In the genomic region with DNA sequence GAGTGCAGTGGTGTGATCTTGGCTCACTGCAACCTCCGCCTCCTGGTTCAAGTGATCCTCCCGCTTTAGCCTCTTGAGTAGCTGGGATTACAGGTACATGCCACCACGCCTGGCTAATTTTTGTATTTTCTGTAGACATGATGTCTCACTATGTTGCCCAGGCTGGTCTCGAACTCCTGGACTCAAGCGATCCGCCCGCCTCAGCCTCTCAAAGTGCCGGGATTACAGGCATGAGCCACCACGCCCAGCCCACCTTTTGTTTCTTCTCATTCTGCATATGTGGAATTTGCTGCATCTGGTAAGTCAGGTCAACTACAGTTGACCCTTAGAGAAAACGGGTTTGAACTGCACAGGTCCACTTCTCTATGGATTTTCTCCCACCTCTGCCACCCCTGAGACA, we compare ENCODE assay signal across 6 cellular contexts.
DNase-seq lines count a peak whose midpoint lies in the region; ATAC-seq and TF ChIP-seq lines count a peak whose summit lies in the region.
"Not testable (repeated sequence)": the region's sequence is repeated elsewhere in the genome, so short reads cannot be mapped to it uniquely, and the experiment has no call there.

No MANE protein-coding gene starts in this region.

- ATAC-seq in GM23338: not testable (repeated sequence)

- not testable (repeated sequence) for H3K27me3 ChIP-seq in GM23338 (ENCODE audit: insufficient read depth); sigmoid colon

- not testable (repeated sequence) for H3K4me1 ChIP-seq in GM23338 (ENCODE audit: insufficient read depth)
- H3K4me1 ChIP-seq in sigmoid colon: peaks cover 0 to 15% (median 11%) of the 10 kb centered on the region in 4 donors

- not testable (repeated sequence) for H4K20me1 ChIP-seq in GM23338 (replicated peaks; ENCODE audit: insufficient read depth)

- not testable (repeated sequence) for H2AFZ ChIP-seq in GM23338

- not testable (repeated sequence) for TF ChIP-seq POLR2A in sigmoid colon (IDR thresholded peaks at IDR 0.05)

- not testable (repeated sequence) for H3K36me3 ChIP-seq in GM23338 (ENCODE audit: insufficient read depth); sigmoid colon

- not testable (repeated sequence) for TF ChIP-seq EP300 in sigmoid colon (IDR thresholded peaks at IDR 0.05)

- not testable (repeated sequence) for H3K4me3 Mint-ChIP-seq in GM23338

- DNase-seq in ELF-1 (ENCODE audit: low read depth, low spot score): peak; percentile 30
- DNase-seq in GM23338 (ENCODE audit: low spot score): peak; percentile 14
- DNase-seq in activated effector memory CD4-positive, alpha-beta T cell treated with anti-CD3 and anti-CD28 coated beads, Interleukin-2, amount 50 U/mL, for 16 hours: peak; percentile 12
- peak; percentile 60 for DNase-seq in cardiac septum (ENCODE audit: low spot score)
- peak; percentile 20 for DNase-seq in mesenteric fat pad (ENCODE audit: low spot score)
- peak; percentile 17 for DNase-seq in sigmoid colon

- H3K4me1 Mint-ChIP-seq in GM23338: not testable (repeated sequence)

- not testable (repeated sequence) for H3F3A ChIP-seq in GM23338 (replicated peaks; ENCODE audit: low read depth)

- not testable (repeated sequence) for H3K4me2 ChIP-seq in GM23338

- WGBS in sigmoid colon, 2 donors: 74 to 85% methylated on average over 10 of the region's 10 CpGs

- not testable (repeated sequence) for H3K27ac Mint-ChIP-seq in GM23338

- not testable (repeated sequence) for H3K9me3 ChIP-seq in sigmoid colon

- H3K9me2 ChIP-seq in GM23338 (ENCODE audit: insufficient read depth): not testable (repeated sequence)

- TF ChIP-seq CTCF in GM23338 (conservative IDR thresholded peaks at IDR 0.05; ENCODE audit: low read depth in 2 of 2); sigmoid colon (IDR thresholded peaks at IDR 0.05): not testable (repeated sequence)

- H3K27me3 Mint-ChIP-seq in GM23338 (ENCODE audit: insufficient read depth, low read depth, poor library complexity): peaks cover 13% of the 10 kb centered on the region

- H3K4me3 ChIP-seq in GM23338, sigmoid colon: not testable (repeated sequence)

- H3K27ac ChIP-seq in GM23338 (ENCODE audit: low read depth); sigmoid colon: not testable (repeated sequence)

- H3K79me2 ChIP-seq in GM23338 (replicated peaks; ENCODE audit: insufficient read depth): not testable (repeated sequence)

- not testable (repeated sequence) for H3K36me3 Mint-ChIP-seq in GM23338 (ENCODE audit: low read depth)

- intact Hi-C loops in cardiac septum (cut with DNase I); sigmoid colon (cut with DNase I): not testable (repeated sequence)

- H3K9me3 Mint-ChIP-seq in GM23338: not testable (repeated sequence)
